Comparison of ENCODE assay signal across 1 cellular context in genomic region chr6:149988550-149989336, GRCh38.
TF ChIP-seq lines count a peak whose summit lies in the region.

No MANE protein-coding gene starts in this region.

TF ChIP-seq in H1, 55 proteins besides CTCF, POLR2A, EP300 and RAD21:
- peak; percentile 70 for TF ChIP-seq MAX (IDR thresholded peaks at IDR 0.05)
- TF ChIP-seq FOSL1 (IDR thresholded peaks at IDR 0.05; ENCODE audit: insufficient read depth, low read depth, low read length) = no peak
- peak; percentile 49; the same call in 1 of the 2 replicates for TF ChIP-seq SP1 (IDR thresholded peaks at IDR 0.05; ENCODE audit: low read depth, low read length)
- peak; percentile 29 for TF ChIP-seq ASH2L (IDR thresholded peaks at IDR 0.05; ENCODE audit: low read length)
- no peak for TF ChIP-seq ATF2 (IDR thresholded peaks at IDR 0.05; ENCODE audit: low read length)
- TF ChIP-seq BACH1 (IDR thresholded peaks at IDR 0.05; ENCODE audit: low read length) = 0 out of 2 replicates have a peak, but pooled peaks have one; percentile 15
- no peak for TF ChIP-seq SIX5 (IDR thresholded peaks at IDR 0.05; ENCODE audit: low read depth, low read length)
- TF ChIP-seq SUZ12 (IDR thresholded peaks at IDR 0.05; ENCODE audit: low read length) = peak; percentile 85; the same call in 1 of the 2 replicates
- no peak for TF ChIP-seq GABPA (IDR thresholded peaks at IDR 0.05; ENCODE audit: borderline replicate concordance, insufficient read depth, low read length)
- no peak for TF ChIP-seq KDM1A (IDR thresholded peaks at IDR 0.05; ENCODE audit: borderline replicate concordance, low read length)
- TF ChIP-seq EGR1 (IDR thresholded peaks at IDR 0.05; ENCODE audit: borderline replicate concordance, low read depth, low read length) = peak; percentile 98
- peak; percentile 100 for TF ChIP-seq CTBP2 (IDR thresholded peaks at IDR 0.05; ENCODE audit: borderline replicate concordance, insufficient read depth, insufficient read length, low read length)
- TF ChIP-seq EZH2 (IDR thresholded peaks at IDR 0.05; ENCODE audit: low read depth, low read length, severe bottlenecking) = peak; percentile 40
- no peak for TF ChIP-seq E2F6 (IDR thresholded peaks at IDR 0.05)
- TF ChIP-seq CREB1 (IDR thresholded peaks at IDR 0.05) = no peak
- TF ChIP-seq TCF12 (IDR thresholded peaks at IDR 0.05; ENCODE audit: low read depth, low read length) = peak; percentile 84
- peak; percentile 38; the same call in 1 of the 2 replicates for TF ChIP-seq YY1 (IDR thresholded peaks at IDR 0.05; ENCODE audit: low read depth, low read length)
- no peak for TF ChIP-seq SIRT6 (IDR thresholded peaks at IDR 0.05; ENCODE audit: low read length)
- no peak for TF ChIP-seq MAFK (IDR thresholded peaks at IDR 0.05; ENCODE audit: low read depth, low read length)
